In genomic region chr11:111923951-111924350, GRCh38 we compare ENCODE assay signal across 14 cellular contexts. TPM values are rescaled to one million over a fixed set of nuclear protein-coding genes. Genes with fewer than 3 reads are reported as not detected.
A peak's percentile ranks its signal among the peaks of the same experiment; 100 is the strongest.
DNase-seq lines count a peak whose midpoint lies in the region; ATAC-seq, FAIRE-seq and TF ChIP-seq lines count a peak whose summit lies in the region.
"Had no signal": no experiment of that assay in that cellular context is flagged by ENCODE, and none has a peak within 500 bp of the region (broad histone marks: within the 10 kb centered on the region; RNA-seq: fewer than 3 reads in every experiment).

No MANE protein-coding gene starts in this region.

- TF ChIP-seq POLR2A in GM12892 (IDR thresholded peaks at IDR 0.05; ENCODE audit: low read depth, low read length): no peak

- no peak for TF ChIP-seq CTCF in mesothelial cell of epicardium (IDR thresholded peaks at IDR 0.05; ENCODE audit: unreplicated experiment)

- peaks cover 33% of the 10 kb centered on the region for H3K4me1 Mint-ChIP-seq in mesothelial cell of epicardium

- ATAC-seq in GM21737 (IDR thresholded peaks at IDR 0.05; ENCODE audit: unreplicated experiment): no peak
- no peak for ATAC-seq in HG03521 (IDR thresholded peaks at IDR 0.05; ENCODE audit: unreplicated experiment)

- H3K27ac Mint-ChIP-seq in mesothelial cell of epicardium: peak overlapping the region; percentile 90

- H3K36me3 ChIP-seq in HUES64 (ENCODE audit: insufficient read depth, low read length): no peaks in the 10 kb centered on the region

- H3K27me3 ChIP-seq in HUES64 (ENCODE audit: insufficient read depth, low read length): no peaks in the 10 kb centered on the region

- H3K36me3 Mint-ChIP-seq in mesothelial cell of epicardium: no peaks in the 10 kb centered on the region
- H3K36me3 Mint-ChIP-seq: IgD-negative memory B cell had no signal

- no peak for FAIRE-seq in GM12892 (lab: Jason Lieb, UNC)
- FAIRE-seq: colon, D721Med had no signal

- H3K27ac ChIP-seq in HUES64 (ENCODE audit: low read depth, low read length): peak overlapping the region; percentile 8; the same call in 1 of the 2 replicates
- peak overlapping the region; percentile 76 for H3K27ac ChIP-seq in caudate nucleus (ENCODE audit: low read depth, low read length)
- peak overlapping the region; percentile 79 for H3K27ac ChIP-seq in temporal lobe (ENCODE audit: low read depth, low read length)

- H3K27me3 Mint-ChIP-seq in mesothelial cell of epicardium (ENCODE audit: low read depth): no peaks in the 10 kb centered on the region
- H3K27me3 Mint-ChIP-seq: IgD-negative memory B cell had no signal

- H3K9ac ChIP-seq in HUES64 (ENCODE audit: low read depth, low read length): no peak overlapping the region

- H3K4me3 ChIP-seq in HUES64 (ENCODE audit: low read length): no peak overlapping the region

- no peak overlapping the region for H3K4me3 Mint-ChIP-seq in mesothelial cell of epicardium
- H3K4me3 Mint-ChIP-seq: neural crest cell had no signal

- no peaks in the 10 kb centered on the region for H3K9me3 Mint-ChIP-seq in mesothelial cell of epicardium
- H3K9me3 Mint-ChIP-seq: neural crest cell had no signal

- no peaks in the 10 kb centered on the region for H3K9me3 ChIP-seq in HUES64 (ENCODE audit: insufficient read depth, low read depth, low read length)

- peaks cover 12% of the 10 kb centered on the region; the same call in 1 of the 2 replicates for H3K4me1 ChIP-seq in HUES64 (ENCODE audit: insufficient read depth, low read length)

- DNase-seq in caudate nucleus (lab: John Stamatoyannopoulos, UW) (no peak), mesothelial cell of epicardium (ENCODE audit: low spot score in 2 of 2, unreplicated experiment in 2 of 2) (no peak), GM12892 (ENCODE audit: insufficient read length) (no peak), NCI-H2227 (lab: John Stamatoyannopoulos, UW; ENCODE audit: unreplicated experiment) (no peak)
- DNase-seq: activated T-cell treated with anti-CD3 and anti-CD28 coated beads for 4 hours, hippocampal formation had no signal

RNA-seq across cellular contexts. Expression of gene C11orf52, which starts 5.2 kb away (rescaled TPM):
- 0.75 TPM for polyA plus RNA-seq in HUES64 (2013, experiment 1 of 2)
- 1.3 TPM for polyA plus RNA-seq in HUES64 (2013, experiment 2 of 2)
- total RNA-seq in mesothelial cell of epicardium: 6.9 to 7.9 TPM (median 7.9 TPM) in 3 replicates
- total RNA-seq in temporal lobe: not detected
- not detected for polyA plus RNA-seq in GM12892 (2012; ENCODE audit: missing spikeins)
- total RNA-seq: neural crest cell had no signal
- polyA plus RNA-seq: IgD-negative memory B cell had no signal

RNA-seq across cellular contexts. Expression of gene HSPB2, which starts 11.4 kb away (rescaled TPM):
- 0.35 TPM for polyA plus RNA-seq in HUES64 (2013, experiment 1 of 2)
- polyA plus RNA-seq in HUES64 (2013, experiment 2 of 2): not detected
- total RNA-seq in mesothelial cell of epicardium: 0.22 to 0.51 TPM (median 0.27 TPM) in 3 replicates
- total RNA-seq in temporal lobe: 0.25 TPM
- not detected for polyA plus RNA-seq in GM12892 (2012; ENCODE audit: missing spikeins)
- total RNA-seq: neural crest cell had no signal
- polyA plus RNA-seq: IgD-negative memory B cell had no signal

RNA-seq across cellular contexts. Expression of gene CRYAB, which starts 12.4 kb away (rescaled TPM):
- polyA plus RNA-seq in HUES64 (2013, experiment 1 of 2): 1.5 TPM
- 5.8 TPM for polyA plus RNA-seq in HUES64 (2013, experiment 2 of 2)
- total RNA-seq in mesothelial cell of epicardium (0.49 to 0.74 TPM (median 0.63 TPM) in 3 replicates), temporal lobe (7.4 TPM)
- 0.40 TPM for polyA plus RNA-seq in GM12892 (2012; ENCODE audit: missing spikeins)
- total RNA-seq: neural crest cell had no signal
- polyA plus RNA-seq: IgD-negative memory B cell had no signal

RNA-seq across cellular contexts. Expression of gene DIXDC1, which starts 13.2 kb away (rescaled TPM):
- polyA plus RNA-seq in HUES64 (2013, experiment 1 of 2): 8.9 TPM
- 10.5 TPM for polyA plus RNA-seq in HUES64 (2013, experiment 2 of 2)
- total RNA-seq in mesothelial cell of epicardium (20.0 to 21.2 TPM (median 20.3 TPM) in 3 replicates), temporal lobe (66.6 TPM)
- polyA plus RNA-seq in GM12892 (2012; ENCODE audit: missing spikeins): 1.7 TPM

RNA-seq across cellular contexts. Expression of gene CFAP68, which starts 44.6 kb away (rescaled TPM):
- polyA plus RNA-seq in HUES64 (2013, experiment 1 of 2): 33.5 TPM
- 42.2 TPM for polyA plus RNA-seq in HUES64 (2013, experiment 2 of 2)
- total RNA-seq in mesothelial cell of epicardium (31.2 to 35.9 TPM (median 34.0 TPM) in 3 replicates), temporal lobe (5.7 TPM)
- polyA plus RNA-seq in GM12892 (2012; ENCODE audit: missing spikeins): 101 TPM

Comparison
In these comparisons a context has a peak if more than half of its experiments do, and no peak if none do; other contexts are left out.
1. H3K27ac ChIP-seq: peak in every context shown above with its lines; median percentile 79 in temporal lobe; 76 in caudate nucleus; 8 in HUES64.